ENCODE assay signal across 11 cellular contexts in genomic region chr3:71117572-71118247, GRCh38.
DNase-seq lines count a peak whose midpoint lies in the region; ATAC-seq lines count a peak whose summit lies in the region.
"Had no signal": no experiment of that assay in that cellular context is flagged by ENCODE, and none has a peak within 500 bp of the region (broad histone marks: within the 10 kb centered on the region; RNA-seq: fewer than 3 reads in every experiment).

No MANE protein-coding gene starts in this region.

- no peak for ATAC-seq in effector memory CD8-positive, alpha-beta T cell (replicated peaks)

- peak overlapping the region in 1 of 2 donors; percentile 44 for H3K27ac Mint-ChIP-seq in effector memory CD8-positive, alpha-beta T cell
- H3K27ac Mint-ChIP-seq: activated CD4-positive, alpha-beta T cell treated with anti-CD3 and anti-CD28 coated beads, Interleukin-2, amount 10 ng/mL, durations not matched to agents 7 days and 5 days; dendritic cell treated with granulocyte-macrophage colony-stimulating factor and Interleukin-4, amounts not matched to agents 40 ng/mL and 50 ng/mL, for 4 days had no signal

- H3K4me3 Mint-ChIP-seq in effector memory CD8-positive, alpha-beta T cell, result no peak overlapping the region
- H3K4me3 Mint-ChIP-seq: activated CD4-positive, alpha-beta T cell treated with anti-CD3 and anti-CD28 coated beads, Interleukin-2, amount 10 ng/mL, durations not matched to agents 7 days and 5 days; dendritic cell treated with granulocyte-macrophage colony-stimulating factor and Interleukin-4, amounts not matched to agents 40 ng/mL and 50 ng/mL, for 4 days had no signal

- H3K4me1 Mint-ChIP-seq in effector memory CD8-positive, alpha-beta T cell (ENCODE audit: low read depth in 2 of 2), result peaks cover 48 to 81% of the 10 kb centered on the region in 2 donors

- H3K9me3 ChIP-seq in endocrine pancreas (ENCODE audit: control insufficient read depth, low read length), result no peaks in the 10 kb centered on the region

- H3K36me3 ChIP-seq in endocrine pancreas (ENCODE audit: control insufficient read depth, insufficient read depth, low read length) (no peaks in the 10 kb centered on the region), rectal smooth muscle tissue (ENCODE audit: control insufficient read depth, insufficient read depth, low read length) (peaks cover 3% of the 10 kb centered on the region)

- peaks cover 18% of the 10 kb centered on the region for H3K36me3 Mint-ChIP-seq in effector memory CD8-positive, alpha-beta T cell (ENCODE audit: insufficient read depth)

- H3K4me1 ChIP-seq in endocrine pancreas (ENCODE audit: control insufficient read depth, insufficient read depth, low read length), result no peaks in the 10 kb centered on the region
- H3K4me1 ChIP-seq in rectal smooth muscle tissue (ENCODE audit: control insufficient read depth, insufficient read depth, low read length), result peaks cover 25% of the 10 kb centered on the region

- H3K9me3 Mint-ChIP-seq in effector memory CD8-positive, alpha-beta T cell, result no peaks in the 10 kb centered on the region
- H3K9me3 Mint-ChIP-seq: activated CD4-positive, alpha-beta T cell treated with anti-CD3 and anti-CD28 coated beads, Interleukin-2, amount 10 ng/mL, durations not matched to agents 7 days and 5 days; dendritic cell treated with granulocyte-macrophage colony-stimulating factor and Interleukin-4, amounts not matched to agents 40 ng/mL and 50 ng/mL, for 4 days had no signal

- DNase-seq in NCI-H510A treated with DMSO at 0.1 percent for 48 hours (lab: John Stamatoyannopoulos, UW), result peak; percentile 39
- DNase-seq in NCI-H510A (lab: John Stamatoyannopoulos, UW), result no peak
- DNase-seq in NAMALWA (ENCODE audit: low spot score), result peak; percentile 24
- no peak for DNase-seq in NCI-H2227 (lab: John Stamatoyannopoulos, UW; ENCODE audit: unreplicated experiment)
- DNase-seq in HK-2 (ENCODE audit: unreplicated experiment), result no peak
- no peak for DNase-seq in effector memory CD8-positive, alpha-beta T cell
- DNase-seq: activated CD4-positive, alpha-beta T cell treated with anti-CD3 and anti-CD28 coated beads, Interleukin-2, amount 10 ng/mL, durations not matched to agents 7 days and 5 days had no signal

- no peak overlapping the region for H3K9ac ChIP-seq in endocrine pancreas (ENCODE audit: control insufficient read depth, insufficient read depth, low read length)
- H3K9ac ChIP-seq in rectal smooth muscle tissue (ENCODE audit: low read length), result no peak overlapping the region

- H3K27me3 ChIP-seq in endocrine pancreas (ENCODE audit: control insufficient read depth, insufficient read depth, low read length) (no peaks in the 10 kb centered on the region), rectal smooth muscle tissue (ENCODE audit: control insufficient read depth, insufficient read depth, low read length) (no peaks in the 10 kb centered on the region)

- peak overlapping the region; percentile 1 for H3K4me3 ChIP-seq in endocrine pancreas (ENCODE audit: control insufficient read depth, insufficient read depth, low read length)
- no peak overlapping the region for H3K4me3 ChIP-seq in rectal smooth muscle tissue (ENCODE audit: low read length)

- H3K27me3 Mint-ChIP-seq in effector memory CD8-positive, alpha-beta T cell, result no peaks in the 10 kb centered on the region
- H3K27me3 Mint-ChIP-seq: activated CD4-positive, alpha-beta T cell treated with anti-CD3 and anti-CD28 coated beads, Interleukin-2, amount 10 ng/mL, durations not matched to agents 7 days and 5 days; dendritic cell treated with granulocyte-macrophage colony-stimulating factor and Interleukin-4, amounts not matched to agents 40 ng/mL and 50 ng/mL, for 4 days had no signal

- H3K27ac ChIP-seq in rectal smooth muscle tissue (ENCODE audit: low read depth, low read length), result peak overlapping the region; percentile 41
- H3K27ac ChIP-seq: HL-60 had no signal

Comparison
In these comparisons a context has a peak if more than half of its experiments do, and no peak if none do; other contexts are left out.
1. DNase-seq: peak in NCI-H510A treated with DMSO at 0.1 percent for 48 hours (single experiment) and NAMALWA (single experiment); none in NCI-H510A (single experiment), NCI-H2227 (single experiment), HK-2 (single experiment) and effector memory CD8-positive, alpha-beta T cell (0 of 3).